Comparison of ENCODE assay signal across 15 cellular contexts in genomic region chr3:114714237-114714636, GRCh38.
DNase-seq lines count a peak whose midpoint lies in the region; ATAC-seq and TF ChIP-seq lines count a peak whose summit lies in the region.
"Had no signal": no experiment of that assay in that cellular context is flagged by ENCODE, and none has a peak within 500 bp of the region (broad histone marks: within the 10 kb centered on the region; RNA-seq: fewer than 3 reads in every experiment).

No MANE protein-coding gene starts in this region.

- peaks cover 46% of the 10 kb centered on the region for H3K4me1 ChIP-seq in psoas muscle
- H3K4me1 ChIP-seq: vagina had no signal

- H3K4me3 ChIP-seq in psoas muscle, result no peak overlapping the region
- H3K4me3 ChIP-seq in MG63, result no peak overlapping the region
- H3K4me3 ChIP-seq: adrenal gland, vagina had no signal

- H3K27me3 ChIP-seq in psoas muscle (ENCODE audit: insufficient read depth in 3 of 3, low read length in 2 of 3), result no peaks in the 10 kb centered on the region
- no peaks in the 10 kb centered on the region for H3K27me3 ChIP-seq in MG63
- H3K27me3 ChIP-seq: adrenal gland, vagina had no signal

- peak overlapping the region; percentile 53 for H3K27ac ChIP-seq in psoas muscle
- H3K27ac ChIP-seq: adrenal gland, vagina had no signal

- DNase-seq in Right ventricle myocardium superior (no peak), Right ventricle myocardium inferior (ENCODE audit: missing footprints) (no peak), NCI-H2081 (lab: John Stamatoyannopoulos, UW) (peak; percentile 33 to 76), dermis blood vessel endothelial cell (peak; percentile 44), psoas muscle (no peak), MG63 (no peak), UCSD-AML1 (lab: John Stamatoyannopoulos, UW; ENCODE audit: unreplicated experiment) (no peak), NCI-H1048 (lab: John Stamatoyannopoulos, UW) (no peak)
- DNase-seq: effector memory CD8-positive, alpha-beta T cell; NCI-H446 treated with DMSO at 0.1 percent for 48 hours; stimulated activated CD4-positive, alpha-beta T cell treated with anti-CD3 and anti-CD28 coated beads, Interleukin-2, amount 100 ng/mL, for 48 hours had no signal

- ATAC-seq in Right ventricle myocardium superior (ENCODE audit: poor library complexity) (peak; percentile 8), Right ventricle myocardium inferior (no peak), psoas muscle (no peak)
- ATAC-seq: activated CD4-positive, CD25-positive, alpha-beta regulatory T cell treated with anti-CD3 and anti-CD28 coated beads, Interleukin-2, amount 50 U/mL, for 24 hours; effector memory CD8-positive, alpha-beta T cell; left lobe of liver had no signal

- H3K9me3 ChIP-seq in psoas muscle, result no peaks in the 10 kb centered on the region
- no peaks in the 10 kb centered on the region for H3K9me3 ChIP-seq in MG63
- H3K9me3 ChIP-seq: adrenal gland, vagina had no signal

- H3K36me3 ChIP-seq in psoas muscle (ENCODE audit: insufficient read depth in 1 of 2, low read depth in 1 of 2) (no peaks in the 10 kb centered on the region), MG63 (no peaks in the 10 kb centered on the region)
- H3K36me3 ChIP-seq: adrenal gland, vagina had no signal

- WGBS in psoas muscle, 3 donors, result 63 to 77% (median 72%) methylated on average over 2 of the region's 2 CpGs

- no peak for TF ChIP-seq CTCF in psoas muscle (IDR thresholded peaks at IDR 0.05)

- intact Hi-C loops in Right ventricle myocardium superior (cut with DNase I), result no loop called here
- intact Hi-C loops in Right ventricle myocardium inferior (cut with DNase I), result no loop called here
- intact Hi-C loops in psoas muscle (cut with DNase I), result no loop called here

Comparison
In these comparisons a context has a peak if more than half of its experiments do, and no peak if none do; other contexts are left out.
1. DNase-seq: peak in NCI-H2081 (2 of 2) and dermis blood vessel endothelial cell (single experiment); none in Right ventricle myocardium superior (single experiment), Right ventricle myocardium inferior (single experiment), psoas muscle (0 of 2), MG63 (single experiment), UCSD-AML1 (single experiment) and NCI-H1048 (single experiment).